7 cellular contexts compared by ENCODE assay signal in the genomic region with DNA sequence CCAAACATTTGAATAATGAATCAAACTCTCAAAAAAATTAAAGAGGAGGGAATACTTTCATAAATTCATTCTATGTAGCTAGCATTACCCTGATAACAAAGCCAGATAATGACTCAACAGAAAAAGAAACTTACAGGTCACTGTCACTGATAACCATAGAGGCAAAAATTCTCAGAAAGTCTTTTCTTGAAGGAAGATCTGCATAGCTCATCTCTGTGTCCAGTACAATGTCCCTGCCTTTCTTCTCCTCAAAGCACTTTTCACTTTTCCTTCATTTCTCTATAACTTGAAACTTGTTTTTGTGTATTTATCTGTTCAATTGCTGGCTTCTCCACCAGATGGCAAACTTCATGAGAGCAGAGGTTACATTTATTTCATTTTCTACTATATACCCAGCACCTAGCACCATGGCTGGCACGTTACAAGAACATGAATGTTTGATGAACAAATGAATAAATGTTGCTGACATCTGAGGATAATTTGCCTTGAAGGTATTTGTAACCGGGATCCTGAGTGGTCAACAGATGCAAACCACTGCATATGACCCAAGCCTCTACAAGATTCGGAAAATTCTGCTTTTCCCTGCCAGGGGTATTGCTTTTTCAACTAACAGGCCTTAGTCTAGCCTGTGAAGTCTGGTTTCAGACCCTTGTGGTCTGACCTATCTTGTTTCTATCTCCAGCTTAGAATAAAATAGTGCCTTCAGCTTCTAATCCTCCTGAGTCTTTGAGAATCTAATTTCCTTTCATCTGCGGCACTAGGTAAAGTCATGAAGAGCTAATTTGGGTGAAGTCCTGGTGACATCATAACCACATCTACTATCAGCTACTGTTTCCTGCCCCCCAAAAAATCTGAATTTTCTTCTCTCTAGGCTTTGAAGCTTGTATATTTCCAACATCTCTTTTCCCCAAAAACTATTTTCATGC. TPM values are rescaled to one million over a fixed set of nuclear protein-coding genes. Genes with fewer than 3 reads are reported as not detected.
DNase-seq lines count a peak whose midpoint lies in the region; ATAC-seq and TF ChIP-seq lines count a peak whose summit lies in the region.

No MANE protein-coding gene starts in this region.

- no peak overlapping the region for H3K4me3 ChIP-seq in MM.1S (ENCODE audit: low read length)
- no peak overlapping the region for H3K4me3 ChIP-seq in stomach
- no peak overlapping the region for H3K4me3 ChIP-seq in thyroid gland (replicated peaks in 1 of 3)

- H4K20me1 ChIP-seq in MM.1S (ENCODE audit: insufficient read depth, low read length): no peaks in the 10 kb centered on the region

- TF ChIP-seq CTCF in MM.1S (IDR thresholded peaks at IDR 0.05; ENCODE audit: low read length) (peak; percentile 51), foreskin keratinocyte (conservative IDR thresholded peaks at IDR 0.05) (peak; percentile 73), stomach (IDR thresholded peaks at IDR 0.05) (peak in 5 of 7 experiments; percentile 20 to 52 (median 33)), thyroid gland (IDR thresholded peaks at IDR 0.05) (peak in 2 of 6 experiments; percentile 23 to 31)

- H3K27ac Mint-ChIP-seq in activated CD8-positive, alpha-beta T cell treated with anti-CD3 and anti-CD28 coated beads, Interleukin-2, amount 10 ng/mL, durations not matched to agents 7 days and 5 days: peak overlapping the region; percentile 83

- peak; percentile 53 for ATAC-seq in GM21447 (IDR thresholded peaks at IDR 0.05; ENCODE audit: unreplicated experiment)
- peak; percentile 89 for ATAC-seq in activated CD8-positive, alpha-beta T cell treated with anti-CD3 and anti-CD28 coated beads, Interleukin-2, amount 10 ng/mL, durations not matched to agents 7 days and 5 days
- ATAC-seq in foreskin keratinocyte: peak; percentile 47

- H3K27ac ChIP-seq in MM.1S (ENCODE audit: low read length) (no peak overlapping the region; the same call in 1 of the 2 replicates), foreskin keratinocyte (no peak overlapping the region), stomach (peak overlapping the region in 3 of 5 donors; percentile 0 to 38 (median 5)), thyroid gland (no peak overlapping the region)

- H3K9me3 ChIP-seq in MM.1S (replicated peaks; ENCODE audit: insufficient read depth, low read length) (no peaks in the 10 kb centered on the region), stomach (no peaks in the 10 kb centered on the region), thyroid gland (no peaks in the 10 kb centered on the region)

- H3K36me3 Mint-ChIP-seq in activated CD8-positive, alpha-beta T cell treated with anti-CD3 and anti-CD28 coated beads, Interleukin-2, amount 10 ng/mL, durations not matched to agents 7 days and 5 days (ENCODE audit: low read depth): peaks cover 4% of the 10 kb centered on the region

- no peaks in the 10 kb centered on the region for H3K9me2 ChIP-seq in MM.1S (replicated peaks; ENCODE audit: insufficient read depth, low read length)

- H3K79me2 ChIP-seq in MM.1S (ENCODE audit: low read length): no peaks in the 10 kb centered on the region

- no peaks in the 10 kb centered on the region for H3K27me3 Mint-ChIP-seq in activated CD8-positive, alpha-beta T cell treated with anti-CD3 and anti-CD28 coated beads, Interleukin-2, amount 10 ng/mL, durations not matched to agents 7 days and 5 days (ENCODE audit: low read depth)

- intact Hi-C loops in stomach (cut with DNase I; ENCODE audit: low total_unique reads) (no loop called here), thyroid gland (cut with DNase I) (no loop called here)

- 61 to 72% (median 66%) methylated on average over 4 of the region's 4 CpGs for WGBS in stomach, 5 donors
- WGBS in thyroid gland, 2 donors: 79 to 82% methylated on average over 4 of the region's 4 CpGs

- in situ Hi-C loops in G401 (cut with HindIII; ENCODE audit: low sequenced_read_pairs): no loop called here

- H3K36me3 ChIP-seq in MM.1S (replicated peaks; ENCODE audit: insufficient read depth, low read length): no peaks in the 10 kb centered on the region
- no peaks in the 10 kb centered on the region for H3K36me3 ChIP-seq in stomach
- H3K36me3 ChIP-seq in thyroid gland: no peaks in the 10 kb centered on the region

- no peak overlapping the region for H3K4me2 ChIP-seq in MM.1S (ENCODE audit: low read depth, low read length)

- H2AFZ ChIP-seq in MM.1S (ENCODE audit: low read length): no peak overlapping the region

- no peaks in the 10 kb centered on the region for H3K9me3 Mint-ChIP-seq in activated CD8-positive, alpha-beta T cell treated with anti-CD3 and anti-CD28 coated beads, Interleukin-2, amount 10 ng/mL, durations not matched to agents 7 days and 5 days (ENCODE audit: insufficient read depth)

- no peaks in the 10 kb centered on the region for H3K4me1 ChIP-seq in MM.1S (ENCODE audit: low read length)
- peaks cover 57% of the 10 kb centered on the region for H3K4me1 ChIP-seq in foreskin keratinocyte
- H3K4me1 ChIP-seq in stomach: peaks cover 0 to 8% (median 0%) of the 10 kb centered on the region in 4 donors
- H3K4me1 ChIP-seq in thyroid gland: no peaks in the 10 kb centered on the region

- no peak overlapping the region for H3K9ac ChIP-seq in MM.1S (ENCODE audit: low read length)

- DNase-seq in G401 (ENCODE audit: low spot score): peak; percentile 5
- peak; percentile 17 for DNase-seq in MM.1S
- peak; percentile 68 for DNase-seq in activated CD8-positive, alpha-beta T cell treated with anti-CD3 and anti-CD28 coated beads, Interleukin-2, amount 10 ng/mL, durations not matched to agents 7 days and 5 days
- peak in 1 of 2 donors; percentile 48 for DNase-seq in foreskin keratinocyte
- DNase-seq in stomach: no peak
- DNase-seq in thyroid gland: no peak

- POLR2A ChIA-PET in activated CD8-positive, alpha-beta T cell treated with anti-CD3 and anti-CD28 coated beads, Interleukin-2, amount 10 ng/mL, durations not matched to agents 7 days and 5 days (lab: Charles Lee): interaction anchor here (0.8 to 2.4 kb wide), 13 partner anchors 11 to 79 kb away, joined by 3 to 45 read pairs (median 6); a partner anchor contains a TSS

- TF ChIP-seq EP300 in stomach (IDR thresholded peaks at IDR 0.05): no peak

- no peak for TF ChIP-seq POLR2A in stomach (IDR thresholded peaks at IDR 0.05)
- TF ChIP-seq POLR2A in thyroid gland (IDR thresholded peaks at IDR 0.05): no peak

- H3K4me1 Mint-ChIP-seq in activated CD8-positive, alpha-beta T cell treated with anti-CD3 and anti-CD28 coated beads, Interleukin-2, amount 10 ng/mL, durations not matched to agents 7 days and 5 days (ENCODE audit: low read depth): peaks cover 58% of the 10 kb centered on the region

- H3K27me3 ChIP-seq in MM.1S (replicated peaks; ENCODE audit: insufficient read depth, low read length): no peaks in the 10 kb centered on the region
- H3K27me3 ChIP-seq in foreskin keratinocyte: no peaks in the 10 kb centered on the region
- H3K27me3 ChIP-seq in stomach: no peaks in the 10 kb centered on the region
- H3K27me3 ChIP-seq in thyroid gland: no peaks in the 10 kb centered on the region

- peak overlapping the region; percentile 48 for H3K4me3 Mint-ChIP-seq in activated CD8-positive, alpha-beta T cell treated with anti-CD3 and anti-CD28 coated beads, Interleukin-2, amount 10 ng/mL, durations not matched to agents 7 days and 5 days

- CTCF ChIA-PET in activated CD8-positive, alpha-beta T cell treated with anti-CD3 and anti-CD28 coated beads, Interleukin-2, amount 10 ng/mL, durations not matched to agents 7 days and 5 days (lab: Charles Lee): interaction anchor here (0.5 to 8.0 kb wide), 44 partner anchors 10 to 1186 kb away, joined by 3 to 239 read pairs (median 4); a partner anchor contains a TSS

- H3F3A ChIP-seq in MM.1S (ENCODE audit: insufficient read depth, low read length): no peaks in the 10 kb centered on the region

RNA-seq across cellular contexts. Expression of a gene that starts 52.5 kb away (rescaled TPM):
- total RNA-seq in G401 (2014; rRNA removed; shearing (Covaris generic)): 0.18 and 0.51 TPM in 2 replicates
- total RNA-seq in activated CD8-positive, alpha-beta T cell treated with anti-CD3 and anti-CD28 coated beads, Interleukin-2, amount 10 ng/mL, durations not matched to agents 7 days and 5 days: 10 to 100 TPM; 15.0 to 18.0 TPM
- total RNA-seq in foreskin keratinocyte (161 and 169 TPM in 2 replicates), stomach (100 to 1,000 TPM in 2 of 5 donors, 10 to 100 TPM in 3; 30.3 to 116 (median 69.2) TPM), thyroid gland (10 to 100 TPM; 21.2 to 46.1 (median 24.3) TPM)
- polyA plus RNA-seq in foreskin keratinocyte (60.6 and 70.3 TPM in 2 replicates), stomach (10 to 100 TPM in 2 of 3 donors, 1 to 10 TPM in 1; 8.3 to 19.0 (median 10.5) TPM)

Comparison
In these comparisons a context has a peak if more than half of its experiments do, and no peak if none do; other contexts are left out.
1. DNase-seq: peak in G401 (single experiment), MM.1S (single experiment) and activated CD8-positive, alpha-beta T cell treated with anti-CD3 and anti-CD28 coated beads, Interleukin-2, amount 10 ng/mL, durations not matched to agents 7 days and 5 days (single experiment); none in stomach (single experiment) and thyroid gland (0 of 2).
2. H3K27ac ChIP-seq: peak in stomach (3 of 5); none in MM.1S (single experiment), foreskin keratinocyte (single experiment) and thyroid gland (0 of 3).
3. RNA of a gene that starts 52.5 kb away (total RNA-seq): 161 to 169 TPM in foreskin keratinocyte, 30.3 to 116 TPM in stomach, 21.2 to 46.1 TPM in thyroid gland and 15.0 to 18.0 TPM in activated CD8-positive, alpha-beta T cell treated with anti-CD3 and anti-CD28 coated beads, Interleukin-2, amount 10 ng/mL, durations not matched to agents 7 days and 5 days; 0.18 to 0.51 TPM in G401; every median in the first group is over 10 times any median in the second.
4. Peak in every context shown above with its lines, with median percentiles within 50 percentile points of each other: ATAC-seq.